In the genomic region with DNA sequence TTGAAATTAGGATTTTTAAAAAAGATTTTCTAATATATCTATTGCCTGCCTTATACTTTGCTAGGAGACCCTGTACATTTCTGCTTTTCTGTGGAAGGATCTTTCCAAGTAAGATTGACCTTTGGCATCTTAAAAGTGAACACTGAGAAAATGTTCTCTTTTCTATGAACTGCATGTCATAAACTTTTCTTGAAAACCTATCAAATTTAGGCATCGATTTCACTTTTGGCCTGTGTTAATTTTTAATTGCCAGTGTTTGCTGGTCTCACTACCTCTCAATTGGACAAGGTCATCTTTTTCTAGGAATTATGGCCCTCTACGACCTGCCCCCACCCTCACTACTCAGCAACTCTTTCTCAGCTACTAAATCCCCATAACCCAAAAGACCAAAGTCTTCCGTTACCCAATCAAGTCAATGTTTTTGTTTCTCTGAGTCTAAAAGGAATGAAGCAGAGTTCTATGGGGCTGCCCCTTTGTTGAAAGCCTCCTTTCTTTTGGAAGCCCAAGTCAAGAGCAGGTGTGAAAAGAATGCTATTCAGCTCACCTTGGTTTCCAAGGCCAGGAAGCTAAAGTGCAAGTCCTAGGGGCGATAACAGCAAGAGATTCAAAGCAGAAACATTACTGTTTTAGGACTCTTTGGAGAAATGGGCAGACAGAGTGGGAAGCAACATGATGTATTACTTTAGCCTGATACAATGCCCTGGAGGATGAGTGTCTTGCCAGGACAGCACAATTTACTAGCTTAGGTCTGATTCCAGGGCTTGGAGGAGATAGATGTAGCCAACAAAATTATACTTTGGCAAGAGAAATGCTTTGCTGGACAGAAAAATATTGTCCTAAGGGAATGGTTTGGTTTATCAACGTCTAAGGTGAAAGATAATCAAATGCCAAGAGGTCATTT, we compare ENCODE assay signal across 19 cellular contexts. TPM values are rescaled to one million over a fixed set of nuclear protein-coding genes. Genes with fewer than 3 reads are reported as not detected.
"Had no signal": no experiment of that assay in that cellular context is flagged by ENCODE, and none has a peak within 500 bp of the region (broad histone marks: within the 10 kb centered on the region; RNA-seq: fewer than 3 reads in every experiment).

No MANE protein-coding gene starts in this region.

- H3K9me3 Mint-ChIP-seq: activated CD4-positive, alpha-beta memory T cell treated with anti-CD3 and anti-CD28 coated beads for 36 hours; activated naive CD8-positive, alpha-beta T cell treated with anti-CD3 and anti-CD28 coated beads for 36 hours; activated T-helper 1 cell treated with anti-CD3 and anti-CD28 coated beads, Interleukin-12 subunit alpha, Interleukin-12 subunit beta, Interleukin-2, Interleukin-4 antibody, amounts not matched to agents 30 ng/mL and 10 ng/mL and 1 ng/mL, durations not matched to agents 14 hours and 24 hours and 36 hours; memory B cell; naive B cell; stimulated activated naive B cell treated with anti-CD40 and anti-IgM and Interleukin-4, amounts not matched to agents 10 μg/mL and 1 μg/mL and 100 μg/mL, for 72 hours; T-helper 2 cell treated with Interferon-gamma antibody and Interleukin-4, amounts not matched to agents 5 μg/mL and 100 μg/mL, for 36 hours had no signal

- DNase-seq: activated CD4-positive, alpha-beta memory T cell treated with anti-CD3 and anti-CD28 coated beads for 36 hours; activated CD4-positive, alpha-beta T cell treated with anti-CD3 and anti-CD28 coated beads for 36 hours; activated naive CD8-positive, alpha-beta T cell treated with anti-CD3 and anti-CD28 coated beads for 36 hours; activated T-cell treated with anti-CD3 and anti-CD28 coated beads for 4 hours; amygdala; body of pancreas; caudate nucleus; effector memory CD8-positive, alpha-beta T cell; foreskin melanocyte; hypothalamus; left lung; mucosa of descending colon; naive B cell; ovary; stimulated activated naive B cell treated with anti-CD40 and anti-IgM and Interleukin-4, amounts not matched to agents 10 μg/mL and 1 μg/mL and 100 μg/mL, for 72 hours; upper lobe of right lung had no signal

- H3K4me1 Mint-ChIP-seq: memory B cell; stimulated activated naive B cell treated with anti-CD40 and anti-IgM and Interleukin-4, amounts not matched to agents 10 μg/mL and 1 μg/mL and 100 μg/mL, for 72 hours had no signal

- H3K27ac ChIP-seq: body of pancreas, left lung, ovary, upper lobe of right lung had no signal

- H3K36me3 Mint-ChIP-seq: activated CD4-positive, alpha-beta memory T cell treated with anti-CD3 and anti-CD28 coated beads for 36 hours; activated naive CD8-positive, alpha-beta T cell treated with anti-CD3 and anti-CD28 coated beads for 36 hours; memory B cell; naive B cell; stimulated activated naive B cell treated with anti-CD40 and anti-IgM and Interleukin-4, amounts not matched to agents 10 μg/mL and 1 μg/mL and 100 μg/mL, for 72 hours had no signal

- H3K27ac Mint-ChIP-seq: activated CD4-positive, alpha-beta memory T cell treated with anti-CD3 and anti-CD28 coated beads for 36 hours; activated CD4-positive, alpha-beta T cell treated with anti-CD3 and anti-CD28 coated beads for 36 hours; activated naive CD8-positive, alpha-beta T cell treated with anti-CD3 and anti-CD28 coated beads for 36 hours; activated T-helper 1 cell treated with anti-CD3 and anti-CD28 coated beads, Interleukin-12 subunit alpha, Interleukin-12 subunit beta, Interleukin-2, Interleukin-4 antibody, amounts not matched to agents 30 ng/mL and 10 ng/mL and 1 ng/mL, durations not matched to agents 14 hours and 24 hours and 36 hours; effector memory CD8-positive, alpha-beta T cell; memory B cell; naive B cell; stimulated activated naive B cell treated with anti-CD40 and anti-IgM and Interleukin-4, amounts not matched to agents 10 μg/mL and 1 μg/mL and 100 μg/mL, for 72 hours; T-helper 2 cell treated with Interferon-gamma antibody and Interleukin-4, amounts not matched to agents 5 μg/mL and 100 μg/mL, for 36 hours had no signal

- H3K9me3 ChIP-seq: body of pancreas, left lung, mucosa of descending colon, ovary, upper lobe of right lung had no signal

- H3K4me3 ChIP-seq: body of pancreas, left lung, mucosa of descending colon, ovary, upper lobe of right lung had no signal

- H3K27me3 ChIP-seq: body of pancreas, left lung, ovary, upper lobe of right lung had no signal

- H3K4me3 Mint-ChIP-seq: activated CD4-positive, alpha-beta memory T cell treated with anti-CD3 and anti-CD28 coated beads for 36 hours; activated CD4-positive, alpha-beta T cell treated with anti-CD3 and anti-CD28 coated beads for 36 hours; activated naive CD8-positive, alpha-beta T cell treated with anti-CD3 and anti-CD28 coated beads for 36 hours; activated T-helper 1 cell treated with anti-CD3 and anti-CD28 coated beads, Interleukin-12 subunit alpha, Interleukin-12 subunit beta, Interleukin-2, Interleukin-4 antibody, amounts not matched to agents 30 ng/mL and 10 ng/mL and 1 ng/mL, durations not matched to agents 14 hours and 24 hours and 36 hours; effector memory CD8-positive, alpha-beta T cell; memory B cell; naive B cell; stimulated activated naive B cell treated with anti-CD40 and anti-IgM and Interleukin-4, amounts not matched to agents 10 μg/mL and 1 μg/mL and 100 μg/mL, for 72 hours; T-helper 2 cell treated with Interferon-gamma antibody and Interleukin-4, amounts not matched to agents 5 μg/mL and 100 μg/mL, for 36 hours had no signal

- H3K36me3 ChIP-seq: left lung, ovary, upper lobe of right lung had no signal

- H3K27me3 Mint-ChIP-seq: activated CD4-positive, alpha-beta memory T cell treated with anti-CD3 and anti-CD28 coated beads for 36 hours; effector memory CD8-positive, alpha-beta T cell had no signal

- ATAC-seq: activated CD4-positive, alpha-beta T cell treated with anti-CD3 and anti-CD28 coated beads for 36 hours; body of pancreas; effector memory CD8-positive, alpha-beta T cell; left lung; mucosa of descending colon; stimulated activated naive B cell treated with anti-CD40 and anti-IgM and Interleukin-4, amounts not matched to agents 10 μg/mL and 1 μg/mL and 100 μg/mL, for 72 hours; upper lobe of right lung had no signal

RNA-seq across cellular contexts. Expression of a gene that starts 55.0 kb away (rescaled TPM):
- total RNA-seq: activated CD4-positive, alpha-beta memory T cell treated with anti-CD3 and anti-CD28 coated beads for 36 hours; activated CD4-positive, alpha-beta T cell treated with anti-CD3 and anti-CD28 coated beads for 36 hours had no signal
